38 cellular contexts compared by ENCODE assay signal in genomic region chr11:120793150-120793549, GRCh38.
"Had no signal": no experiment of that assay in that cellular context is flagged by ENCODE, and none has a peak within 500 bp of the region (broad histone marks: within the 10 kb centered on the region; RNA-seq: fewer than 3 reads in every experiment).

No MANE protein-coding gene starts in this region.

- H3K9me3 ChIP-seq: adrenal gland, ascending aorta, body of pancreas, breast epithelium had no signal

- H3K4me1 ChIP-seq: adrenal gland, ascending aorta, body of pancreas, breast epithelium had no signal

- H3K36me3 ChIP-seq: adrenal gland, ascending aorta, brain microvascular endothelial cell, breast epithelium, cardiac muscle cell had no signal

- H3K4me3 Mint-ChIP-seq: activated naive CD4-positive, alpha-beta T cell treated with anti-CD3 and anti-CD28 coated beads for 36 hours; activated naive CD4-positive, alpha-beta T cell treated with anti-CD3 and anti-CD28 coated beads, Interleukin-2, amount 10 ng/mL, durations not matched to agents 7 days and 5 days; activated naive CD4-positive, alpha-beta T cell treated with anti-CD3 and anti-CD28 coated beads, Interleukin-2, amount 50 U/mL, for 24 hours; activated naive CD8-positive, alpha-beta T cell; activated naive CD8-positive, alpha-beta T cell treated with anti-CD3 and anti-CD28 coated beads for 36 hours; activated naive CD8-positive, alpha-beta T cell treated with anti-CD3 and anti-CD28 coated beads, Interleukin-2, amount 10 ng/mL, durations not matched to agents 7 days and 5 days; activated naive CD8-positive, alpha-beta T cell treated with anti-CD3 and anti-CD28 coated beads, Interleukin-2, amount 50 U/mL, for 24 hours; activated T-cell treated with anti-CD3 and anti-CD28 coated beads, Interleukin-2, amount 50 U/mL, for 24 hours; activated T-cell treated with anti-CD3 and anti-CD28 coated beads, Interleukin-2, amount 50 U/mL, for 4 hours; activated T-cell treated with anti-CD3 and anti-CD28 coated beads, Interleukin-2, amount 50 U/mL, for 72 hours; activated T-helper 1 cell treated with anti-CD3 and anti-CD28 coated beads, Interleukin-12 subunit alpha, Interleukin-12 subunit beta, Interleukin-2, Interleukin-4 antibody, amounts not matched to agents 30 ng/mL and 10 ng/mL and 1 ng/mL, durations not matched to agents 14 hours and 24 hours and 36 hours; activated T-helper 17 cell treated with anti-CD3 and anti-CD28 coated beads, Interleukin-2, amount 50 U/mL, for 72 hours; brain; central memory CD8-positive, alpha-beta T cell had no signal

- H3K27ac Mint-ChIP-seq: activated naive CD4-positive, alpha-beta T cell treated with anti-CD3 and anti-CD28 coated beads for 36 hours; activated naive CD4-positive, alpha-beta T cell treated with anti-CD3 and anti-CD28 coated beads, Interleukin-2, amount 10 ng/mL, durations not matched to agents 7 days and 5 days; activated naive CD4-positive, alpha-beta T cell treated with anti-CD3 and anti-CD28 coated beads, Interleukin-2, amount 50 U/mL, for 24 hours; activated naive CD4-positive, alpha-beta T cell treated with anti-CD3 and anti-CD28 coated beads, Interleukin-2, amount 50 U/mL, for 72 hours; activated naive CD8-positive, alpha-beta T cell; activated naive CD8-positive, alpha-beta T cell treated with anti-CD3 and anti-CD28 coated beads for 36 hours; activated naive CD8-positive, alpha-beta T cell treated with anti-CD3 and anti-CD28 coated beads, Interleukin-2, amount 10 ng/mL, durations not matched to agents 7 days and 5 days; activated naive CD8-positive, alpha-beta T cell treated with anti-CD3 and anti-CD28 coated beads, Interleukin-2, amount 50 U/mL, for 24 hours; activated T-cell treated with anti-CD3 and anti-CD28 coated beads, Interleukin-2, amount 50 U/mL, for 24 hours; activated T-cell treated with anti-CD3 and anti-CD28 coated beads, Interleukin-2, amount 50 U/mL, for 72 hours; activated T-helper 1 cell treated with anti-CD3 and anti-CD28 coated beads, Interleukin-12 subunit alpha, Interleukin-12 subunit beta, Interleukin-2, Interleukin-4 antibody, amounts not matched to agents 30 ng/mL and 10 ng/mL and 1 ng/mL, durations not matched to agents 14 hours and 24 hours and 36 hours; activated T-helper 17 cell treated with anti-CD3 and anti-CD28 coated beads, Interleukin-2, amount 50 U/mL, for 72 hours; activated T-helper 2 cell treated with anti-CD3 and anti-CD28 coated beads, Interferon-gamma antibody, Interleukin-2, Interleukin-4, amounts not matched to agents 10 μg/mL and 5 μg/mL and 100 μg/mL, durations not matched to agents 14 hours and 24 hours and 36 hours; brain had no signal

- H3K4me3 ChIP-seq: adrenal gland, ascending aorta, body of pancreas, breast epithelium, cardiac muscle cell had no signal

- ATAC-seq: activated naive CD4-positive, alpha-beta T cell treated with anti-CD3 and anti-CD28 coated beads, Interleukin-2, amount 50 U/mL, for 72 hours; activated naive CD8-positive, alpha-beta T cell treated with anti-CD3 and anti-CD28 coated beads, Interleukin-2, amount 50 U/mL, for 24 hours; activated T-cell treated with anti-CD3 and anti-CD28 coated beads, Interleukin-2, amount 50 U/mL, for 4 hours; activated T-cell treated with anti-CD3 and anti-CD28 coated beads, Interleukin-2, amount 50 U/mL, for 72 hours; activated T-helper 17 cell treated with anti-CD3 and anti-CD28 coated beads, Interleukin-2, amount 50 U/mL, for 72 hours; body of pancreas had no signal

- H3K36me3 Mint-ChIP-seq: activated naive CD4-positive, alpha-beta T cell treated with anti-CD3 and anti-CD28 coated beads, Interleukin-2, amount 10 ng/mL, durations not matched to agents 7 days and 5 days; activated naive CD4-positive, alpha-beta T cell treated with anti-CD3 and anti-CD28 coated beads, Interleukin-2, amount 50 U/mL, for 24 hours; activated naive CD4-positive, alpha-beta T cell treated with anti-CD3 and anti-CD28 coated beads, Interleukin-2, amount 50 U/mL, for 72 hours; activated naive CD8-positive, alpha-beta T cell; activated naive CD8-positive, alpha-beta T cell treated with anti-CD3 and anti-CD28 coated beads for 36 hours; activated naive CD8-positive, alpha-beta T cell treated with anti-CD3 and anti-CD28 coated beads, Interleukin-2, amount 10 ng/mL, durations not matched to agents 7 days and 5 days; brain had no signal

- H3K27me3 Mint-ChIP-seq: activated naive CD4-positive, alpha-beta T cell treated with anti-CD3 and anti-CD28 coated beads, Interleukin-2, amount 50 U/mL, for 24 hours; activated naive CD8-positive, alpha-beta T cell; activated naive CD8-positive, alpha-beta T cell treated with anti-CD3 and anti-CD28 coated beads for 36 hours; activated naive CD8-positive, alpha-beta T cell treated with anti-CD3 and anti-CD28 coated beads, Interleukin-2, amount 10 ng/mL, durations not matched to agents 7 days and 5 days; activated naive CD8-positive, alpha-beta T cell treated with anti-CD3 and anti-CD28 coated beads, Interleukin-2, amount 50 U/mL, for 24 hours; brain; central memory CD8-positive, alpha-beta T cell had no signal

- H3K27ac ChIP-seq: adrenal gland, ascending aorta, body of pancreas, brain microvascular endothelial cell, breast epithelium, cardiac muscle cell had no signal

- H3K27me3 ChIP-seq: adrenal gland, ascending aorta, body of pancreas, brain microvascular endothelial cell had no signal

- H3K4me1 Mint-ChIP-seq: activated naive CD4-positive, alpha-beta T cell treated with anti-CD3 and anti-CD28 coated beads, Interleukin-2, amount 10 ng/mL, durations not matched to agents 7 days and 5 days; activated naive CD4-positive, alpha-beta T cell treated with anti-CD3 and anti-CD28 coated beads, Interleukin-2, amount 50 U/mL, for 24 hours; activated naive CD8-positive, alpha-beta T cell treated with anti-CD3 and anti-CD28 coated beads for 36 hours; activated naive CD8-positive, alpha-beta T cell treated with anti-CD3 and anti-CD28 coated beads, Interleukin-2, amount 10 ng/mL, durations not matched to agents 7 days and 5 days; activated naive CD8-positive, alpha-beta T cell treated with anti-CD3 and anti-CD28 coated beads, Interleukin-2, amount 50 U/mL, for 24 hours; activated T-helper 17 cell treated with anti-CD3 and anti-CD28 coated beads, Interleukin-2, amount 50 U/mL, for 72 hours; brain; central memory CD8-positive, alpha-beta T cell had no signal

- H3K9me3 Mint-ChIP-seq: activated naive CD4-positive, alpha-beta T cell treated with anti-CD3 and anti-CD28 coated beads for 36 hours; activated naive CD4-positive, alpha-beta T cell treated with anti-CD3 and anti-CD28 coated beads, Interleukin-2, amount 10 ng/mL, durations not matched to agents 7 days and 5 days; activated naive CD4-positive, alpha-beta T cell treated with anti-CD3 and anti-CD28 coated beads, Interleukin-2, amount 50 U/mL, for 24 hours; activated naive CD4-positive, alpha-beta T cell treated with anti-CD3 and anti-CD28 coated beads, Interleukin-2, amount 50 U/mL, for 72 hours; activated naive CD8-positive, alpha-beta T cell treated with anti-CD3 and anti-CD28 coated beads for 36 hours; activated naive CD8-positive, alpha-beta T cell treated with anti-CD3 and anti-CD28 coated beads, Interleukin-2, amount 10 ng/mL, durations not matched to agents 7 days and 5 days; activated naive CD8-positive, alpha-beta T cell treated with anti-CD3 and anti-CD28 coated beads, Interleukin-2, amount 50 U/mL, for 24 hours; activated T-cell treated with anti-CD3 and anti-CD28 coated beads, Interleukin-2, amount 50 U/mL, for 24 hours; activated T-cell treated with anti-CD3 and anti-CD28 coated beads, Interleukin-2, amount 50 U/mL, for 4 hours; activated T-cell treated with anti-CD3 and anti-CD28 coated beads, Interleukin-2, amount 50 U/mL, for 72 hours; activated T-helper 1 cell treated with anti-CD3 and anti-CD28 coated beads, Interleukin-12 subunit alpha, Interleukin-12 subunit beta, Interleukin-2, Interleukin-4 antibody, amounts not matched to agents 30 ng/mL and 10 ng/mL and 1 ng/mL, durations not matched to agents 14 hours and 24 hours and 36 hours; activated T-helper 17 cell treated with anti-CD3 and anti-CD28 coated beads, Interleukin-2, amount 50 U/mL, for 72 hours; activated T-helper 2 cell treated with anti-CD3 and anti-CD28 coated beads, Interferon-gamma antibody, Interleukin-2, Interleukin-4, amounts not matched to agents 10 μg/mL and 5 μg/mL and 100 μg/mL, durations not matched to agents 14 hours and 24 hours and 36 hours; brain; central memory CD8-positive, alpha-beta T cell had no signal

- DNase-seq: activated effector memory CD4-positive, alpha-beta T cell treated with anti-CD3 and anti-CD28 coated beads, Interleukin-2, amount 50 U/mL, for 16 hours; activated effector memory CD4-positive, alpha-beta T cell treated with Interleukin-2 at 50 U/mL for 16 hours; activated gamma-delta T cell; activated gamma-delta T cell treated with Interleukin-2 at 50 U/mL for 16 hours; activated naive CD4-positive, alpha-beta T cell; activated naive CD4-positive, alpha-beta T cell treated with anti-CD3 and anti-CD28 coated beads for 36 hours; activated naive CD4-positive, alpha-beta T cell treated with anti-CD3 and anti-CD28 coated beads, Interleukin-2, amount 10 ng/mL, durations not matched to agents 7 days and 5 days; activated naive CD4-positive, alpha-beta T cell treated with anti-CD3 and anti-CD28 coated beads, Interleukin-2, amount 50 U/mL, for 16 hours; activated naive CD4-positive, alpha-beta T cell treated with Interleukin-2 at 50 U/mL for 16 hours; activated naive CD8-positive, alpha-beta T cell treated with anti-CD3 and anti-CD28 coated beads for 36 hours; activated naive CD8-positive, alpha-beta T cell treated with anti-CD3 and anti-CD28 coated beads, Interleukin-2, amount 10 ng/mL, durations not matched to agents 7 days and 5 days; activated naive CD8-positive, alpha-beta T cell treated with anti-CD3 and anti-CD28 coated beads, Interleukin-2, amount 50 U/mL, for 24 hours; activated T-cell treated with anti-CD3 and anti-CD28 coated beads for 4 hours; activated T-cell treated with anti-CD3 and anti-CD28 coated beads, Interleukin-2, amount 50 U/mL, for 1 hour; activated T-cell treated with anti-CD3 and anti-CD28 coated beads, Interleukin-2, amount 50 U/mL, for 24 hours; activated T-cell treated with anti-CD3 and anti-CD28 coated beads, Interleukin-2, amount 50 U/mL, for 4 hours; activated T-cell treated with anti-CD3 and anti-CD28 coated beads, Interleukin-2, amount 50 U/mL, for 48 hours; activated T-cell treated with anti-CD3 and anti-CD28 coated beads, Interleukin-2, amount 50 U/mL, for 72 hours; adrenal gland; amniotic stem cell; amygdala; anterior cingulate cortex; aorta; body of pancreas; brain microvascular endothelial cell; caudate nucleus; central memory CD4-positive, alpha-beta T cell had no signal
